ENCODE assay signal across 15 cellular contexts in the genomic region with DNA sequence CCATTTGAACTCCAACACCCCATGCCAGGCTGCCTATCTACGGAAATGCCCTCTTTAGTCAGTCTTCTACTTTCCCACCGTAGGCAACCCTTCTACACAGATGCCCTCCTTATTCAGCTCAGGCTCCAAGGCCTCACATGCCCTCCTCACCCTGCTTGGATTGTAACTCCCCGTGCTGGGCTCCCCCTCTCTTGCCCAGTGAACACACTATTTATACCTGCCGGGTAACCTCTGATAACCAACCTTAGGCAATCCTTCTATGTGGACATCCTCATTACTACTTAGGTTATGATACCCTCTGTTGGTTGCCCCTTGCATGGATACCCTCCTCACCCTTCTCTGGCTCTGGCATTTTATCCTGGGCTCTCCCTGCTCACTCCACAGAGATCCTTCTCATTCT.
"Had no signal": no experiment of that assay in that cellular context is flagged by ENCODE, and none has a peak within 500 bp of the region (broad histone marks: within the 10 kb centered on the region; RNA-seq: fewer than 3 reads in every experiment).

No MANE protein-coding gene starts in this region.

- H3K27me3 Mint-ChIP-seq: activated CD8-positive, alpha-beta T cell treated with anti-CD3 and anti-CD28 coated beads for 36 hours; naive thymus-derived CD8-positive, alpha-beta T cell had no signal

- H3K27me3 ChIP-seq: sigmoid colon, testis had no signal

- H3K9me3 ChIP-seq: mucosa of descending colon, prostate gland, sigmoid colon, testis had no signal

- H3K4me3 ChIP-seq: mucosa of descending colon, prostate gland, sigmoid colon, testis had no signal

- H3K4me3 Mint-ChIP-seq: activated CD8-positive, alpha-beta T cell treated with anti-CD3 and anti-CD28 coated beads for 36 hours; naive thymus-derived CD8-positive, alpha-beta T cell had no signal

- DNase-seq: activated CD8-positive, alpha-beta memory T cell treated with anti-CD3 and anti-CD28 coated beads, Interleukin-2, amount 50 U/mL, for 48 hours; activated CD8-positive, alpha-beta T cell treated with anti-CD3 and anti-CD28 coated beads for 36 hours; activated naive CD4-positive, alpha-beta T cell; central memory CD4-positive, alpha-beta T cell; effector memory CD4-positive, alpha-beta T cell; hypothalamus; left colon; mucosa of descending colon; naive thymus-derived CD8-positive, alpha-beta T cell; occipital lobe; sigmoid colon; stimulated activated naive CD8-positive, alpha-beta T cell treated with anti-CD3 and anti-CD28 coated beads, Interleukin-15, Interleukin-2, amounts not matched to agents 100 U/mL and 50 U/mL, for 24 hours; SW 1271; testis had no signal

- H3K27ac ChIP-seq: prostate gland, testis had no signal

- H3K9me3 Mint-ChIP-seq: activated CD8-positive, alpha-beta T cell treated with anti-CD3 and anti-CD28 coated beads for 36 hours; naive thymus-derived CD8-positive, alpha-beta T cell had no signal

- ATAC-seq: activated CD8-positive, alpha-beta T cell treated with anti-CD3 and anti-CD28 coated beads for 36 hours; left colon; mucosa of descending colon; naive thymus-derived CD8-positive, alpha-beta T cell; stimulated activated naive CD8-positive, alpha-beta T cell treated with anti-CD3 and anti-CD28 coated beads, Interleukin-15, Interleukin-2, amounts not matched to agents 100 U/mL and 50 U/mL, for 24 hours had no signal

- H3K27ac Mint-ChIP-seq: activated CD8-positive, alpha-beta T cell treated with anti-CD3 and anti-CD28 coated beads for 36 hours had no signal

- H3K36me3 ChIP-seq: prostate gland, sigmoid colon had no signal
